In genomic region chr1:98849969-98850636, GRCh38 we compare ENCODE assay signal across 20 cellular contexts.
DNase-seq lines count a peak whose midpoint lies in the region; ATAC-seq, FAIRE-seq and TF ChIP-seq lines count a peak whose summit lies in the region.
"Had no signal": no experiment of that assay in that cellular context is flagged by ENCODE, and none has a peak within 500 bp of the region (broad histone marks: within the 10 kb centered on the region; RNA-seq: fewer than 3 reads in every experiment).

No MANE protein-coding gene starts in this region.

- H3K4me1 ChIP-seq in endothelial cell of umbilical vein (ENCODE audit: control insufficient read depth, extremely low read depth, insufficient read depth, low read length): no peaks in the 10 kb centered on the region
- H3K4me1 ChIP-seq: gastroesophageal sphincter, spleen had no signal

- no peak overlapping the region for H3K4me3 ChIP-seq in endothelial cell of umbilical vein (replicated peaks in 1 of 3; ENCODE audit: insufficient read depth in 1 of 3, low read depth in 1 of 3, low read length in 3 of 3)
- H3K4me3 ChIP-seq: gastroesophageal sphincter, spleen had no signal

- H3K27ac ChIP-seq in endothelial cell of umbilical vein (ENCODE audit: insufficient read depth, low read depth, low read length): no peak overlapping the region
- H3K27ac ChIP-seq: brain microvascular endothelial cell, gastroesophageal sphincter, spleen had no signal

- no peak overlapping the region for H3K4me2 ChIP-seq in endothelial cell of umbilical vein (ENCODE audit: insufficient read depth, low read length)

- POLR2A ChIA-PET in endothelial cell of umbilical vein (lab: Charles Lee): no interaction called here

- intact Hi-C loops in endothelial cell of umbilical vein (cut with micrococcal nuclease): no loop called here

- H4K20me1 ChIP-seq in endothelial cell of umbilical vein (replicated peaks; ENCODE audit: control insufficient read depth, extremely low read depth, insufficient read depth, low read length): no peaks in the 10 kb centered on the region

- no peak for TF ChIP-seq CTCF in endothelial cell of umbilical vein (IDR thresholded peaks at IDR 0.05; ENCODE audit: extremely low read depth in 1 of 2, insufficient read depth in 1 of 2, low read depth in 1 of 2, low read length in 2 of 2)

- no peaks in the 10 kb centered on the region for H3K9me3 ChIP-seq in endothelial cell of umbilical vein (replicated peaks; ENCODE audit: control insufficient read depth, insufficient read depth, low read length)
- H3K9me3 ChIP-seq: gastroesophageal sphincter had no signal

- ATAC-seq in GM18870 (IDR thresholded peaks at IDR 0.05; ENCODE audit: unreplicated experiment) (peak; percentile 86), GM19467 (IDR thresholded peaks at IDR 0.05; ENCODE audit: unreplicated experiment) (peak; percentile 85), HG03175 (IDR thresholded peaks at IDR 0.05; ENCODE audit: unreplicated experiment) (peak; percentile 81)
- ATAC-seq: gastroesophageal sphincter, left colon had no signal

- CTCF ChIA-PET in endothelial cell of umbilical vein (lab: Charles Lee): no interaction called here

- no TSS peak for BruUV-seq in endothelial cell of umbilical vein (replicated peaks; lab: Mats Ljungman, UMichigan)

- no peaks in the 10 kb centered on the region for H3K36me3 ChIP-seq in endothelial cell of umbilical vein (ENCODE audit: control insufficient read depth in 2 of 2, extremely low read depth in 1 of 2, insufficient read depth in 2 of 2, low read length in 2 of 2)
- H3K36me3 ChIP-seq: brain microvascular endothelial cell, gastroesophageal sphincter, spleen had no signal

- no peaks in the 10 kb centered on the region for H3K9me1 ChIP-seq in endothelial cell of umbilical vein (replicated peaks; ENCODE audit: control insufficient read depth, extremely low read depth, insufficient read depth, low read length)

- no peak overlapping the region for H3K9ac ChIP-seq in endothelial cell of umbilical vein (replicated peaks; ENCODE audit: extremely low read depth, insufficient read depth, low read length)

- H3K27me3 ChIP-seq in endothelial cell of umbilical vein (ENCODE audit: control insufficient read depth in 2 of 2, insufficient read depth in 2 of 2, low read length in 2 of 2): peaks cover 3 to 7% of the 10 kb centered on the region in 2 experiments
- H3K27me3 ChIP-seq: brain microvascular endothelial cell, gastroesophageal sphincter, spleen had no signal

- dilution Hi-C loops in endothelial cell of umbilical vein (cut with MboI; ENCODE audit: extremely low pct_ligation_motif_present, low sequenced_read_pairs): no loop called here

- FAIRE-seq in endothelial cell of umbilical vein (lab: Jason Lieb, UNC): peak; percentile 62

- no peak overlapping the region for H2AFZ ChIP-seq in endothelial cell of umbilical vein (ENCODE audit: low read depth, low read length)

- TF ChIP-seq POLR2A in endothelial cell of umbilical vein (IDR thresholded peaks at IDR 0.05; ENCODE audit: low read depth, low read length): no peak

- DNase-seq in endothelial cell of umbilical vein (ENCODE audit: low read depth, low spot score) (no peak), T-helper 1 cell (no peak), hippocampal formation (lab: John Stamatoyannopoulos, UW) (no peak), activated gamma-delta T cell treated with Interleukin-2 at 50 U/mL for 16 hours (no peak)
- DNase-seq: activated CD4-positive, alpha-beta T cell treated with anti-CD3 and anti-CD28 coated beads, Interleukin-2, amount 10 ng/mL, durations not matched to agents 24 days and 14 days; activated naive CD4-positive, alpha-beta T cell treated with anti-CD3 and anti-CD28 coated beads, Interleukin-2, amount 10 ng/mL, durations not matched to agents 7 days and 5 days; brain microvascular endothelial cell; GDM1; Karpas-422; left colon; midbrain; NCI-H1092 treated with DMSO at 0.1 percent for 48 hours; NCI-H2081; NCI-H510A treated with DMSO at 0.1 percent for 48 hours; spleen; substantia nigra had no signal

- H3K79me2 ChIP-seq in endothelial cell of umbilical vein (ENCODE audit: control insufficient read depth, insufficient read depth, low read length): no peaks in the 10 kb centered on the region

TF ChIP-seq in endothelial cell of umbilical vein, 7 proteins besides CTCF, POLR2A, EP300 and RAD21:
- TF ChIP-seq MYC (IDR thresholded peaks at IDR 0.05; ENCODE audit: low read depth, low read length) (no peak), JUN (IDR thresholded peaks at IDR 0.05; ENCODE audit: borderline replicate concordance, insufficient read depth, insufficient read length, low read depth) (no peak), GATA2 (IDR thresholded peaks at IDR 0.05; ENCODE audit: insufficient read depth, insufficient read length, low read depth, low read length) (no peak), POLR2AphosphoS5 (IDR thresholded peaks at IDR 0.05; ENCODE audit: insufficient read depth, low read depth, low read length) (no peak)
